Comparison of ENCODE assay signal across 8 cellular contexts in genomic region chr14:92460916-92461579, GRCh38. TPM values are rescaled to one million over a fixed set of nuclear protein-coding genes. Genes with fewer than 3 reads are reported as not detected.
DNase-seq lines count a peak whose midpoint lies in the region; ATAC-seq and TF ChIP-seq lines count a peak whose summit lies in the region.

No MANE protein-coding gene starts in this region.

- H3K4me3 Mint-ChIP-seq in osteocyte (ENCODE audit: unreplicated experiment): no peak overlapping the region

- peak in 1 of 3 donors; percentile 12 for TF ChIP-seq POLR2A in body of pancreas (IDR thresholded peaks at IDR 0.05)

- DNase-seq in body of pancreas (peak in 1 of 4 donors; percentile 30), osteocyte (ENCODE audit: extremely low spot score, unreplicated experiment) (peak; percentile 64), NCI-H187 (lab: John Stamatoyannopoulos, UW) (no peak), amniotic stem cell (lab: John Stamatoyannopoulos, UW) (no peak)

- no peaks in the 10 kb centered on the region for H3K9me3 Mint-ChIP-seq in osteocyte (ENCODE audit: unreplicated experiment)

- H3K27me3 ChIP-seq in body of pancreas: no peaks in the 10 kb centered on the region

- H3K27ac Mint-ChIP-seq in osteocyte (ENCODE audit: unreplicated experiment): no peak overlapping the region

- H3K4me1 Mint-ChIP-seq in osteocyte (ENCODE audit: unreplicated experiment): peaks cover 17% of the 10 kb centered on the region

- WGBS in body of pancreas, 2 donors: 25 to 33% methylated on average over 15 to 19 of the region's 19 CpGs

- no peaks in the 10 kb centered on the region for H3K36me3 Mint-ChIP-seq in osteocyte (ENCODE audit: unreplicated experiment)

- H3K36me3 ChIP-seq in body of pancreas (replicated peaks in 1 of 2; ENCODE audit: insufficient read depth in 1 of 2, low read depth in 2 of 2): no peaks in the 10 kb centered on the region

- no peaks in the 10 kb centered on the region for H3K4me1 ChIP-seq in body of pancreas

- no peak overlapping the region for H3K4me3 ChIP-seq in body of pancreas

- H3K9me3 ChIP-seq in body of pancreas: no peaks in the 10 kb centered on the region

- no peak for TF ChIP-seq CTCF in body of pancreas (IDR thresholded peaks at IDR 0.05)
- TF ChIP-seq CTCF in osteocyte (IDR thresholded peaks at IDR 0.05): no peak

- H3K27ac ChIP-seq in body of pancreas: peak overlapping the region in 2 of 4 donors; percentile 25 to 31

- intact Hi-C loops in body of pancreas (cut with DNase I): no loop called here

- no peaks in the 10 kb centered on the region for H3K27me3 Mint-ChIP-seq in osteocyte (ENCODE audit: unreplicated experiment)

- ATAC-seq in GM18498 (IDR thresholded peaks at IDR 0.05; ENCODE audit: unreplicated experiment) (peak; percentile 54), HG02852 (IDR thresholded peaks at IDR 0.05; ENCODE audit: unreplicated experiment) (peak; percentile 77), body of pancreas (peak; percentile 27), GM18519 (IDR thresholded peaks at IDR 0.05; ENCODE audit: low FRiP score, unreplicated experiment) (no peak), HG02571 (IDR thresholded peaks at IDR 0.05; ENCODE audit: unreplicated experiment) (no peak)

RNA-seq across cellular contexts. Expression of gene RIN3, which starts 52.5 kb away (rescaled TPM):
- total RNA-seq in body of pancreas (1 to 10 TPM; 2.6 to 3.3 TPM), osteocyte (26.7 and 31.3 TPM in 2 replicates)

Comparison
In these comparisons a context has a peak if more than half of its experiments do, and no peak if none do; other contexts are left out.
1. ATAC-seq: peak in GM18498 (single experiment), HG02852 (single experiment) and body of pancreas (single experiment); none in GM18519 (single experiment) and HG02571 (single experiment).